In the genomic region with DNA sequence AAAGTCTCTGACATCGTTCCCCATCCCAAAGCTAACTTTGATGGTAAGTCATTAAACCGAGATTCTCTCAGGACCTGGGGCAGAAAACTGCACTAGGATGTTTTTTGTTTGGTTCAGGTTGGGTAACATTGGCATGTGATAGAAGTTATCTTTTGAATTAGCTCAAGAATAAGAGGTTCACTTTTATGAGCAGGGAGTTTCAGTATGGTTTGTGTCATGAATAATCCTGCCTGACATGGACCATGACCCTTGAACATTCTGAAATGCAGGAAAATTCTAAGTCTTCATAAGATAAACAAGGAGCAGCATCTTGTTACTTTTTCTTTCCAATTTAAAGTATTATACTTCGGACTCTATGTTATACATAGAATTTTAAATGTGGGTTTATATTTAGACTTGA, we compare ENCODE assay signal across 27 cellular contexts.
"Had no signal": no experiment of that assay in that cellular context is flagged by ENCODE, and none has a peak within 500 bp of the region (broad histone marks: within the 10 kb centered on the region; RNA-seq: fewer than 3 reads in every experiment).

No MANE protein-coding gene starts in this region.

- ATAC-seq: activated CD4-positive, alpha-beta T cell treated with anti-CD3 and anti-CD28 coated beads for 36 hours; activated CD8-positive, alpha-beta memory T cell treated with anti-CD3 and anti-CD28 coated beads, Interleukin-2, amount 10 ng/mL, durations not matched to agents 7 days and 5 days; activated CD8-positive, alpha-beta T cell treated with anti-CD3 and anti-CD28 coated beads, Interleukin-2, amount 10 ng/mL, durations not matched to agents 7 days and 5 days; activated naive CD8-positive, alpha-beta T cell treated with anti-CD3 and anti-CD28 coated beads, Interleukin-2, amount 50 U/mL, for 24 hours; effector memory CD8-positive, alpha-beta T cell; T-helper 17 cell had no signal

- H3K27me3 ChIP-seq: brain microvascular endothelial cell had no signal

- H3K4me3 ChIP-seq: coronary artery, esophagus squamous epithelium had no signal

- H3K27ac ChIP-seq: brain microvascular endothelial cell, coronary artery, esophagus squamous epithelium had no signal

- H3K36me3 ChIP-seq: brain microvascular endothelial cell, esophagus squamous epithelium had no signal

- H3K9me3 ChIP-seq: esophagus squamous epithelium had no signal

- H3K4me1 ChIP-seq: esophagus squamous epithelium had no signal

- DNase-seq: activated CD4-positive, alpha-beta memory T cell treated with anti-CD3 and anti-CD28 coated beads for 36 hours; activated CD4-positive, alpha-beta T cell treated with anti-CD3 and anti-CD28 coated beads for 36 hours; activated CD4-positive, alpha-beta T cell treated with anti-CD3 and anti-CD28 coated beads, Interleukin-2, amount 10 ng/mL, durations not matched to agents 24 days and 14 days; activated CD4-positive, CD25-positive, alpha-beta regulatory T cell; activated CD4-positive, CD25-positive, alpha-beta regulatory T cell treated with anti-CD3 and anti-CD28 coated beads, Interleukin-2, amount 50 U/mL, for 72 hours; activated CD8-positive, alpha-beta memory T cell treated with anti-CD3 and anti-CD28 coated beads, Interleukin-2, amount 10 ng/mL, durations not matched to agents 7 days and 5 days; activated CD8-positive, alpha-beta memory T cell treated with anti-CD3 and anti-CD28 coated beads, Interleukin-2, amount 50 U/mL, for 4 hours; activated CD8-positive, alpha-beta T cell treated with anti-CD3 and anti-CD28 coated beads, Interleukin-2, amount 10 ng/mL, durations not matched to agents 7 days and 5 days; activated effector memory CD4-positive, alpha-beta T cell treated with anti-CD3 and anti-CD28 coated beads, Interleukin-2, amount 50 U/mL, for 16 hours; activated naive CD4-positive, alpha-beta T cell treated with anti-CD3 and anti-CD28 coated beads for 36 hours; activated naive CD8-positive, alpha-beta T cell treated with anti-CD3 and anti-CD28 coated beads for 36 hours; activated naive CD8-positive, alpha-beta T cell treated with anti-CD3 and anti-CD28 coated beads, Interleukin-2, amount 50 U/mL, for 24 hours; activated T-cell treated with anti-CD3 and anti-CD28 coated beads, Interleukin-2, amount 50 U/mL, for 1 hour; activated T-cell treated with anti-CD3 and anti-CD28 coated beads, Interleukin-2, amount 50 U/mL, for 48 hours; amniotic stem cell; anterior cingulate cortex; dermis blood vessel endothelial cell; effector CD4-positive, alpha-beta T cell; effector memory CD8-positive, alpha-beta T cell; erythroblast; esophagus squamous epithelium; foreskin fibroblast; head of caudate nucleus; T-helper 1 cell; T-helper 17 cell had no signal
